8 cellular contexts compared by ENCODE assay signal in the genomic region with DNA sequence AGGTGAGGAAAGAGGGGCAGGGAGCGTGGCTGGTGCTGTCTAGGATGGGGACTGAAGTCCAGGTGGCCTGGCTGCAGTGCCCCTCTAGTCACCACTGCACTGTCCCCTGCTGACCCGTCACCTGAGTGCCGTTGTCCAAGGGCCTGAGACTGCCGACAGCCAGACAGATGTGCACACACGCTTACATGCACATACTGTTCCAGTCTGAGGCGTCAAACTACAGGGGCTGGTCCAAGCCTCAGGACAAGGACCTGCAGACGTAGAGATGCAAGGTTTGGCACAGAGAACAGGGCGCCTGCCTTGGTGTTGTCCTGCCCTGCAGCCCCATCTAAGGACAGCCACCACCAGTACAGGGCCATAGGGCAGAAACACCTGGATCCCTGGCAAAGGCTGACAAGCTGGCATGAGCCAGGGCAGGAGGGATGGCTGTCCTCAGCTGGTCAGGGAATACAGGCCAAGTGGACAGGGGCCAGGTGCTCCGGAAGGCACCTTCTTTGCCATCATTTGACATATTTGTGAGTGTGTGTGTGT. TPM values are rescaled to one million over a fixed set of nuclear protein-coding genes. Genes with fewer than 3 reads are reported as not detected.
DNase-seq lines count a peak whose midpoint lies in the region; ATAC-seq and TF ChIP-seq lines count a peak whose summit lies in the region.

No MANE protein-coding gene starts in this region.

- H3K4me2 ChIP-seq in fibroblast of lung (ENCODE audit: extremely low read depth, insufficient read depth, low read length) (peak overlapping the region; percentile 39), parathyroid adenoma (ENCODE audit: low read length) (peak overlapping the region; percentile 89)

- H3K27me3 ChIP-seq in RWPE2 (ENCODE audit: insufficient read depth, poor library complexity, severe bottlenecking) (no peaks in the 10 kb centered on the region), fibroblast of lung (ENCODE audit: control insufficient read depth, insufficient read depth, low read length) (no peaks in the 10 kb centered on the region), parathyroid adenoma (ENCODE audit: control insufficient read depth, insufficient read depth, low read length) (no peaks in the 10 kb centered on the region)

- H2AFZ ChIP-seq in fibroblast of lung (ENCODE audit: low read length) = peak overlapping the region; percentile 64
- H2AFZ ChIP-seq in parathyroid adenoma = peak overlapping the region; percentile 57

- H3K9ac ChIP-seq in ES-I3 (ENCODE audit: low read depth, low read length) (peak overlapping the region; percentile 52), fibroblast of lung (ENCODE audit: insufficient read depth, low read length) (no peak overlapping the region), parathyroid adenoma (no peak overlapping the region)

- H3K4me1 ChIP-seq in ES-I3 (ENCODE audit: insufficient read depth, low read length) (no peaks in the 10 kb centered on the region), RWPE2 (ENCODE audit: insufficient read depth, poor library complexity, severe bottlenecking) (peaks cover 20% of the 10 kb centered on the region), fibroblast of lung (ENCODE audit: control insufficient read depth, extremely low read depth, insufficient read depth, low read length) (peaks cover 4% of the 10 kb centered on the region), parathyroid adenoma (peaks cover 10% of the 10 kb centered on the region)

- no peaks in the 10 kb centered on the region for H3K36me3 ChIP-seq in ES-I3 (ENCODE audit: insufficient read depth, low read length)
- H3K36me3 ChIP-seq in RWPE2 (ENCODE audit: low read depth) = peaks cover 46% of the 10 kb centered on the region
- no peaks in the 10 kb centered on the region for H3K36me3 ChIP-seq in fibroblast of lung (ENCODE audit: control insufficient read depth, insufficient read depth, low read length)
- H3K36me3 ChIP-seq in parathyroid adenoma (ENCODE audit: control insufficient read depth, insufficient read depth, low read length) = no peaks in the 10 kb centered on the region

- ATAC-seq in RWPE2 (ENCODE audit: low read depth) = 0 out of 3 replicates have a peak, but pooled peaks have one; percentile 0
- no peak for ATAC-seq in HG03342 (IDR thresholded peaks at IDR 0.05; ENCODE audit: unreplicated experiment)
- ATAC-seq in HG03571 (IDR thresholded peaks at IDR 0.05; ENCODE audit: unreplicated experiment) = no peak

- H3K79me2 ChIP-seq in fibroblast of lung (ENCODE audit: control insufficient read depth, insufficient read depth, low read length) = no peaks in the 10 kb centered on the region
- no peaks in the 10 kb centered on the region for H3K79me2 ChIP-seq in parathyroid adenoma

- DNase-seq in RWPE2 (ENCODE audit: low spot score) (no peak), fibroblast of lung (ENCODE audit: low read depth in 2 of 2) (no peak), GM13976 (ENCODE audit: low spot score) (no peak)
- DNase-seq in central memory CD4-positive, alpha-beta T cell = no peak

- H3K9me3 ChIP-seq in ES-I3 (ENCODE audit: control insufficient read depth, insufficient read depth, low read length) (no peaks in the 10 kb centered on the region), RWPE2 (ENCODE audit: severe bottlenecking) (no peaks in the 10 kb centered on the region), fibroblast of lung (ENCODE audit: control insufficient read depth, insufficient read depth, low read depth, low read length) (no peaks in the 10 kb centered on the region), parathyroid adenoma (ENCODE audit: control insufficient read depth, low read length) (no peaks in the 10 kb centered on the region)

- TF ChIP-seq CTCF in RWPE2 (IDR thresholded peaks at IDR 0.05; ENCODE audit: poor library complexity, severe bottlenecking) (no peak), fibroblast of lung (conservative IDR thresholded peaks at IDR 0.05 in 1 of 2, IDR thresholded peaks at IDR 0.05 in 1 of 2; ENCODE audit: low read depth in 1 of 2, low read length in 2 of 2) (no peak), parathyroid adenoma (IDR thresholded peaks at IDR 0.05) (no peak), GM13976 (IDR thresholded peaks at IDR 0.05; ENCODE audit: borderline replicate concordance, control extremely low read depth, extremely low read depth, insufficient read depth, missing control alignments) (no peak)

- H3K27ac ChIP-seq in RWPE2 (ENCODE audit: poor library complexity, severe bottlenecking) (peak overlapping the region; percentile 94), fibroblast of lung (ENCODE audit: insufficient read depth, low read length) (peak overlapping the region; percentile 75), parathyroid adenoma (peak overlapping the region; percentile 79)

- no peaks in the 10 kb centered on the region for H4K20me1 ChIP-seq in fibroblast of lung (ENCODE audit: control insufficient read depth, extremely low read depth, insufficient read depth, low read length)

- H3K4me3 ChIP-seq in RWPE2 (ENCODE audit: severe bottlenecking) (peak overlapping the region; percentile 15), fibroblast of lung (replicated peaks in 1 of 4; ENCODE audit: control extremely low read depth in 1 of 4, insufficient read depth in 1 of 4, low read depth in 3 of 4, low read length in 4 of 4) (peak overlapping the region; percentile 10 to 59 (median 40)), parathyroid adenoma (ENCODE audit: low read depth, low read length) (peak overlapping the region; percentile 54)

- in situ Hi-C loops in GM13976 (cut with MboI; ENCODE audit: low sequenced_read_pairs, unreplicated experiment) = loop anchor here (5.0 kb wide), 1 partner anchor 257 kb away; no protein-coding TSS in a partner anchor

RNA-seq across cellular contexts. Expression of a gene that starts 1.7 kb away (rescaled TPM):
- total RNA-seq in fibroblast of lung = 2.3 and 2.8 TPM in 2 replicates
- polyA plus RNA-seq in fibroblast of lung = 1.8 and 3.9 TPM in 2 replicates
- polyA plus RNA-seq in fibroblast of lung (2012) = 2.3 and 3.6 TPM in 2 replicates
- 2.8 and 14.6 TPM in 2 replicates for polyA minus RNA-seq in fibroblast of lung (ENCODE audit: low replicate concordance)
